15 cellular contexts compared by ENCODE assay signal in genomic region chr1:176954242-176954641, GRCh38.
DNase-seq lines count a peak whose midpoint lies in the region; ATAC-seq and TF ChIP-seq lines count a peak whose summit lies in the region.
"Had no signal": no experiment of that assay in that cellular context is flagged by ENCODE, and none has a peak within 500 bp of the region (broad histone marks: within the 10 kb centered on the region; RNA-seq: fewer than 3 reads in every experiment).

No MANE protein-coding gene starts in this region.

- H3K36me3 ChIP-seq in KMS-11 (ENCODE audit: insufficient read depth) (no peaks in the 10 kb centered on the region), aorta (ENCODE audit: control insufficient read depth in 1 of 2, insufficient read depth in 2 of 2, low read length in 1 of 2) (no peaks in the 10 kb centered on the region), smooth muscle cell (ENCODE audit: low read depth) (no peaks in the 10 kb centered on the region)
- H3K36me3 ChIP-seq: esophagus muscularis mucosa, stomach had no signal

- H3K9me3 ChIP-seq in aorta (ENCODE audit: control insufficient read depth, low read length): no peaks in the 10 kb centered on the region
- H3K9me3 ChIP-seq in smooth muscle cell (replicated peaks; ENCODE audit: low read depth): no peaks in the 10 kb centered on the region
- H3K9me3 ChIP-seq: esophagus muscularis mucosa, stomach had no signal

- POLR2A ChIA-PET in WTC11 (lab: Charles Lee): no interaction called here

- H3K4me1 ChIP-seq in KMS-11 (ENCODE audit: low read depth, poor library complexity, severe bottlenecking): peaks cover 55% of the 10 kb centered on the region
- H3K4me1 ChIP-seq in aorta (ENCODE audit: control insufficient read depth in 1 of 2, insufficient read depth in 2 of 2, low read length in 2 of 2): no peaks in the 10 kb centered on the region
- H3K4me1 ChIP-seq in smooth muscle cell (ENCODE audit: low read depth): no peaks in the 10 kb centered on the region
- H3K4me1 ChIP-seq: esophagus muscularis mucosa, stomach had no signal

- no peaks in the 10 kb centered on the region for H3K79me2 ChIP-seq in KMS-11 (ENCODE audit: insufficient read depth, low read depth)
- H3K79me2 ChIP-seq in smooth muscle cell (ENCODE audit: low read depth): no peaks in the 10 kb centered on the region

- H3K4me3 ChIP-seq in KMS-11 (IDR thresholded peaks at IDR 0.05; ENCODE audit: insufficient read depth, low read depth, low read length) (no peak overlapping the region), aorta (ENCODE audit: low read length in 2 of 2) (no peak overlapping the region), smooth muscle cell (no peak overlapping the region)
- H3K4me3 ChIP-seq: esophagus muscularis mucosa, skin epidermis, stomach had no signal

- H3K4me1 Mint-ChIP-seq in WTC11 (peaks cover 63% of the 10 kb centered on the region), nephron progenitor cell (peaks cover 7% of the 10 kb centered on the region)
- H3K4me1 Mint-ChIP-seq: CD4-positive, alpha-beta memory T cell had no signal

- H3K27me3 ChIP-seq in KMS-11 (ENCODE audit: insufficient read depth, low read depth): no peaks in the 10 kb centered on the region
- peaks cover 0 to 2% of the 10 kb centered on the region in 2 donors for H3K27me3 ChIP-seq in aorta (ENCODE audit: control insufficient read depth in 1 of 2, insufficient read depth in 2 of 2, low read length in 1 of 2)
- peaks cover 23% of the 10 kb centered on the region for H3K27me3 ChIP-seq in smooth muscle cell (ENCODE audit: low read depth)
- H3K27me3 ChIP-seq: stomach had no signal

- H3K27me3 Mint-ChIP-seq in WTC11 (ENCODE audit: low read depth) (no peaks in the 10 kb centered on the region; the same call in 1 of the 2 replicates), nephron progenitor cell (ENCODE audit: low read depth, poor library complexity) (peaks cover 11% of the 10 kb centered on the region)
- H3K27me3 Mint-ChIP-seq: CD4-positive, alpha-beta memory T cell had no signal

- no peak for DNase-seq in WTC11 (ENCODE audit: low spot score)
- DNase-seq in nephron progenitor cell: no peak
- no peak for DNase-seq in aorta
- DNase-seq in smooth muscle cell (lab: John Stamatoyannopoulos, UW; ENCODE audit: unreplicated experiment): no peak
- DNase-seq in CD1c-positive myeloid dendritic cell (ENCODE audit: extremely low spot score): no peak
- DNase-seq: activated CD4-positive, CD25-positive, alpha-beta regulatory T cell treated with anti-CD3 and anti-CD28 coated beads, Interleukin-2, amount 50 U/mL, for 72 hours; CD4-positive, alpha-beta memory T cell; NCI-H2081; nucleus accumbens; stomach had no signal

- TF ChIP-seq CTCF in GM12872 (IDR thresholded peaks at IDR 0.05; ENCODE audit: insufficient read depth, low read depth, low read length): peak; percentile 45; the same call in 1 of the 3 replicates
- peak; percentile 74 for TF ChIP-seq CTCF in KMS-11 (conservative IDR thresholded peaks at IDR 0.05; ENCODE audit: low read depth, low read length)
- TF ChIP-seq CTCF in WTC11 (IDR thresholded peaks at IDR 0.05): peak; percentile 26; the same call in 1 of the 2 replicates
- peak; percentile 15 for TF ChIP-seq CTCF in nephron progenitor cell (IDR thresholded peaks at IDR 0.05)
- no peak for TF ChIP-seq CTCF in smooth muscle cell (IDR thresholded peaks at IDR 0.05; ENCODE audit: borderline replicate concordance, insufficient read depth, poor library complexity, severe bottlenecking)

- ATAC-seq in WTC11: peak; percentile 18; the same call in 1 of the 2 replicates
- no peak for ATAC-seq in aorta (ENCODE audit: low FRiP score)

- no peaks in the 10 kb centered on the region for H4K20me1 ChIP-seq in KMS-11 (ENCODE audit: insufficient read depth)
- no peaks in the 10 kb centered on the region for H4K20me1 ChIP-seq in smooth muscle cell (ENCODE audit: low read depth)

- CTCF ChIA-PET in WTC11 (lab: Charles Lee): interaction anchor here (0.6 to 2.2 kb wide), 2 partner anchors 56 to 315 kb away, joined by 3 to 10 read pairs; no protein-coding TSS in a partner anchor

- H3K9ac ChIP-seq in KMS-11: no peak overlapping the region
- no peak overlapping the region for H3K9ac ChIP-seq in smooth muscle cell (ENCODE audit: low read depth)

- no peaks in the 10 kb centered on the region for H3F3A ChIP-seq in smooth muscle cell (ENCODE audit: low read depth)

- H2AFZ ChIP-seq in KMS-11 (ENCODE audit: low read depth) (no peak overlapping the region), smooth muscle cell (ENCODE audit: low read depth) (no peak overlapping the region)

- H3K27ac ChIP-seq in KMS-11 (no peak overlapping the region), aorta (ENCODE audit: low read depth in 1 of 2, low read length in 2 of 2) (no peak overlapping the region), smooth muscle cell (ENCODE audit: low read depth) (no peak overlapping the region)
- H3K27ac ChIP-seq: esophagus muscularis mucosa, skin epidermis, stomach had no signal

- H3K9me3 Mint-ChIP-seq in WTC11 (no peaks in the 10 kb centered on the region), nephron progenitor cell (no peaks in the 10 kb centered on the region)

- H3K4me2 ChIP-seq in KMS-11 (no peak overlapping the region), smooth muscle cell (no peak overlapping the region)

- H3K36me3 Mint-ChIP-seq in WTC11 (no peaks in the 10 kb centered on the region), nephron progenitor cell (ENCODE audit: low read depth) (no peaks in the 10 kb centered on the region)
- H3K36me3 Mint-ChIP-seq: activated naive CD8-positive, alpha-beta T cell; CD4-positive, alpha-beta memory T cell had no signal

- H3K4me3 Mint-ChIP-seq in WTC11 (no peak overlapping the region), nephron progenitor cell (no peak overlapping the region)
- H3K4me3 Mint-ChIP-seq: activated naive CD8-positive, alpha-beta T cell; CD4-positive, alpha-beta memory T cell had no signal

- H3K27ac Mint-ChIP-seq in WTC11 (no peak overlapping the region), nephron progenitor cell (no peak overlapping the region)
- H3K27ac Mint-ChIP-seq: activated naive CD8-positive, alpha-beta T cell; CD4-positive, alpha-beta memory T cell had no signal

- intact Hi-C loops in aorta (cut with DNase I): loop anchor here in 1 of 2 donors (5.0 kb wide), 1 partner anchor 57 kb away; no protein-coding TSS in a partner anchor

TF ChIP-seq in WTC11, 78 proteins besides CTCF, POLR2A, EP300 and RAD21 (continues in another document):
- TF ChIP-seq RELA (CRISPR knock-in tag; IDR thresholded peaks at IDR 0.05; ENCODE audit: borderline replicate concordance): no peak
- no peak for TF ChIP-seq ZSCAN18 (CRISPR knock-in tag; IDR thresholded peaks at IDR 0.05)
- TF ChIP-seq USF2 (CRISPR knock-in tag; IDR thresholded peaks at IDR 0.05): no peak
- no peak for TF ChIP-seq ELF4 (CRISPR knock-in tag; IDR thresholded peaks at IDR 0.05; ENCODE audit: low read depth)
- TF ChIP-seq GTF2I (CRISPR knock-in tag; conservative IDR thresholded peaks at IDR 0.05): no peak
- TF ChIP-seq ZNF317 (CRISPR knock-in tag; IDR thresholded peaks at IDR 0.05; ENCODE audit: borderline replicate concordance, low read depth): no peak
- no peak for TF ChIP-seq E2F1 (CRISPR knock-in tag; IDR thresholded peaks at IDR 0.05)
